ENCODE assay signal across 13 cellular contexts in the genomic region with DNA sequence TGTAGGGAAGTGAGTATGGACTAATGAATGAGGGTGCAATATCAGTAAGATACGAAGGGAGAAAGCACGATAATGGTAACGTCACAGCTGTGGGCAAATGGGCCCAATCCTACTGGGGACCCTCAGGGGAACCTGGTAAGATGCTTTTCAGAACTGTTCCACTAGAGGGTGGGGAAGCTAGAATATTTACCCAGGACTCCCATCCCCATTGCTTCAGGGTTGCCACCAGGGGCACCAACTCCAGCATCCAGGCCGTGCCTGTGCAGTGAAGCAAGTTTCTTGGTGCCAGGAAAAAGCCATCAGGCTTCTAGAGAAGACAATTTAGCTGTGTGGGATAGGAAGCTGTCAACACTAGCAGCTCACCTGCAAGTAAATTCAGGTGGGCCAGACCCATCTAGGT.
DNase-seq lines count a peak whose midpoint lies in the region; ATAC-seq, FAIRE-seq and TF ChIP-seq lines count a peak whose summit lies in the region.
"Had no signal": no experiment of that assay in that cellular context is flagged by ENCODE, and none has a peak within 500 bp of the region (broad histone marks: within the 10 kb centered on the region; RNA-seq: fewer than 3 reads in every experiment).

No MANE protein-coding gene starts in this region.

- no peaks in the 10 kb centered on the region for H3K4me1 ChIP-seq in pancreas

- H3K4me1 Mint-ChIP-seq in stimulated activated naive CD8-positive, alpha-beta T cell treated with anti-CD3 and anti-CD28 coated beads, Interleukin-15, amount 100 ng/mL, for 72 hours: no peaks in the 10 kb centered on the region
- H3K4me1 Mint-ChIP-seq in chondrocyte (ENCODE audit: low read depth): no peaks in the 10 kb centered on the region
- H3K4me1 Mint-ChIP-seq in T-cell: no peaks in the 10 kb centered on the region
- H3K4me1 Mint-ChIP-seq: activated naive CD8-positive, alpha-beta T cell treated with anti-CD3 and anti-CD28 coated beads, Interleukin-2, amount 50 U/mL, for 24 hours; CD4-positive, alpha-beta memory T cell had no signal

- ATAC-seq in stimulated activated naive CD8-positive, alpha-beta T cell treated with anti-CD3 and anti-CD28 coated beads, Interleukin-15, amount 100 ng/mL, for 72 hours: peak; percentile 45
- no peak for ATAC-seq in stimulated activated naive CD8-positive, alpha-beta T cell treated with anti-CD3 and anti-CD28 coated beads, Interleukin-15, Interleukin-2, amounts not matched to agents 100 U/mL and 50 U/mL, for 24 hours
- ATAC-seq in pancreas: no peak
- ATAC-seq in HG02798 (IDR thresholded peaks at IDR 0.05; ENCODE audit: poor library complexity, unreplicated experiment): no peak
- no peak for ATAC-seq in T-cell (replicated peaks in 1 of 4)
- ATAC-seq: activated naive CD8-positive, alpha-beta T cell treated with anti-CD3 and anti-CD28 coated beads, Interleukin-2, amount 50 U/mL, for 24 hours; left ventricle myocardium superior had no signal

- H3K36me3 Mint-ChIP-seq in chondrocyte (ENCODE audit: low read depth) (no peaks in the 10 kb centered on the region), T-cell (no peaks in the 10 kb centered on the region)
- H3K36me3 Mint-ChIP-seq: CD4-positive, alpha-beta memory T cell had no signal

- CTCF ChIA-PET in T-cell (lab: Charles Lee): no interaction called here

- H3K27me3 ChIP-seq in MG63 (no peaks in the 10 kb centered on the region), pancreas (no peaks in the 10 kb centered on the region)

- intact Hi-C loops in pancreas (cut with DNase I): no loop called here

- H3K27me3 Mint-ChIP-seq in stimulated activated naive CD8-positive, alpha-beta T cell treated with anti-CD3 and anti-CD28 coated beads, Interleukin-15, amount 100 ng/mL, for 72 hours: peaks cover 1% of the 10 kb centered on the region
- H3K27me3 Mint-ChIP-seq in chondrocyte (ENCODE audit: low read depth) (peaks cover 15% of the 10 kb centered on the region), T-cell (peaks cover 0 to 7% of the 10 kb centered on the region in 2 donors)
- H3K27me3 Mint-ChIP-seq: activated naive CD8-positive, alpha-beta T cell treated with anti-CD3 and anti-CD28 coated beads, Interleukin-2, amount 50 U/mL, for 24 hours had no signal

- H3K9me3 Mint-ChIP-seq in stimulated activated naive CD8-positive, alpha-beta T cell treated with anti-CD3 and anti-CD28 coated beads, Interleukin-15, amount 100 ng/mL, for 72 hours: peaks cover 0 to under 1% of the 10 kb centered on the region in 2 donors
- H3K9me3 Mint-ChIP-seq in chondrocyte (ENCODE audit: low read depth) (no peaks in the 10 kb centered on the region), T-cell (no peaks in the 10 kb centered on the region)
- H3K9me3 Mint-ChIP-seq: activated naive CD8-positive, alpha-beta T cell treated with anti-CD3 and anti-CD28 coated beads, Interleukin-2, amount 50 U/mL, for 24 hours; CD4-positive, alpha-beta memory T cell had no signal

- no peak overlapping the region for H3K27ac Mint-ChIP-seq in stimulated activated naive CD8-positive, alpha-beta T cell treated with anti-CD3 and anti-CD28 coated beads, Interleukin-15, amount 100 ng/mL, for 72 hours
- H3K27ac Mint-ChIP-seq in chondrocyte (ENCODE audit: unreplicated experiment) (no peak overlapping the region), T-cell (no peak overlapping the region)
- H3K27ac Mint-ChIP-seq: activated naive CD8-positive, alpha-beta T cell treated with anti-CD3 and anti-CD28 coated beads, Interleukin-2, amount 50 U/mL, for 24 hours; CD4-positive, alpha-beta memory T cell had no signal

- H3K27ac ChIP-seq in pancreas: no peak overlapping the region

- POLR2A ChIA-PET in T-cell (lab: Charles Lee): no interaction called here

- TF ChIP-seq CTCF in chondrocyte (IDR thresholded peaks at IDR 0.05) (peak; percentile 33), pancreas (IDR thresholded peaks at IDR 0.05) (no peak)

- WGBS in pancreas, 2 donors: 85 to 88% methylated on average over 4 of the region's 4 CpGs

- H3K36me3 ChIP-seq in MG63 (no peaks in the 10 kb centered on the region), pancreas (no peaks in the 10 kb centered on the region)

- no peak for DNase-seq in stimulated activated naive CD8-positive, alpha-beta T cell treated with anti-CD3 and anti-CD28 coated beads, Interleukin-15, amount 100 ng/mL, for 72 hours
- DNase-seq in stimulated activated naive CD8-positive, alpha-beta T cell treated with anti-CD3 and anti-CD28 coated beads, Interleukin-15, Interleukin-2, amounts not matched to agents 100 U/mL and 50 U/mL, for 24 hours: no peak
- DNase-seq in MG63 (peak; percentile 10), chondrocyte (ENCODE audit: low spot score) (no peak), pancreas (no peak), T-cell (no peak), kidney glomerular epithelial cell (lab: John Stamatoyannopoulos, UW) (no peak)
- DNase-seq: activated naive CD8-positive, alpha-beta T cell treated with anti-CD3 and anti-CD28 coated beads, Interleukin-2, amount 50 U/mL, for 24 hours; CD4-positive, alpha-beta memory T cell; left ventricle myocardium superior; NK-92 treated with Interleukin-12 subunit alpha and Interleukin-12 subunit beta, amount 100 ng/mL, for 24 hours; posterior cingulate gyrus had no signal

- no peak for FAIRE-seq in pancreas (lab: Jason Lieb, UNC)

- H3K4me3 Mint-ChIP-seq in stimulated activated naive CD8-positive, alpha-beta T cell treated with anti-CD3 and anti-CD28 coated beads, Interleukin-15, amount 100 ng/mL, for 72 hours: no peak overlapping the region
- H3K4me3 Mint-ChIP-seq in chondrocyte (ENCODE audit: unreplicated experiment): no peak overlapping the region
- H3K4me3 Mint-ChIP-seq in T-cell: no peak overlapping the region
- H3K4me3 Mint-ChIP-seq: activated naive CD8-positive, alpha-beta T cell treated with anti-CD3 and anti-CD28 coated beads, Interleukin-2, amount 50 U/mL, for 24 hours; CD4-positive, alpha-beta memory T cell had no signal

- H3K4me3 ChIP-seq in MG63 (no peak overlapping the region), pancreas (no peak overlapping the region)

- H3K9me3 ChIP-seq in MG63 (no peaks in the 10 kb centered on the region), pancreas (no peaks in the 10 kb centered on the region)
